ENCODE assay signal across 2 cellular contexts in the genomic region with DNA sequence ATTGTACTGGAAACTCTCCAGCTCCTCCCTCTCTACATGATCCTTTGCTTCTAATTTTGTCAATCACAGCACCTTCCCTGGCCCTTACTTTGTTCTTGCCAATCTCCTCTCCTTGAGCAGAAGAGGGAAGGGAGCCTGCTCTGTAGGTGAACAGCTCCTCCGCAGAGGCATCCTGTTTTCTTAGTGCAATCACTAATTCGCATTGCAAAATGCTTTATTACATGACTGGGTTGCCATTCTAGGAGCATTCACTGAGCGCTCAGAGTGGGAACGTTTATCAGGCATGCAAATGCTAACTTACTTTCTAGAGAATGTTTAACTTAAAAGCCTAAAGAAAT.
TF ChIP-seq lines count a peak whose summit lies in the region.

No MANE protein-coding gene starts in this region.

TF ChIP-seq in HEK293, 187 proteins besides CTCF, POLR2A, EP300 and RAD21:
- TF ChIP-seq ZBTB49 (tag by site-specific recombination; IDR thresholded peaks at IDR 0.05; ENCODE audit: low read depth) (no peak), ZNF26 (tag by site-specific recombination; IDR thresholded peaks at IDR 0.05) (no peak), ZNF654 (tag by site-specific recombination; IDR thresholded peaks at IDR 0.05; ENCODE audit: low read depth) (no peak), ZNF302 (tag by site-specific recombination; IDR thresholded peaks at IDR 0.05; ENCODE audit: low read depth) (no peak)
- TF ChIP-seq, protein P1, sequence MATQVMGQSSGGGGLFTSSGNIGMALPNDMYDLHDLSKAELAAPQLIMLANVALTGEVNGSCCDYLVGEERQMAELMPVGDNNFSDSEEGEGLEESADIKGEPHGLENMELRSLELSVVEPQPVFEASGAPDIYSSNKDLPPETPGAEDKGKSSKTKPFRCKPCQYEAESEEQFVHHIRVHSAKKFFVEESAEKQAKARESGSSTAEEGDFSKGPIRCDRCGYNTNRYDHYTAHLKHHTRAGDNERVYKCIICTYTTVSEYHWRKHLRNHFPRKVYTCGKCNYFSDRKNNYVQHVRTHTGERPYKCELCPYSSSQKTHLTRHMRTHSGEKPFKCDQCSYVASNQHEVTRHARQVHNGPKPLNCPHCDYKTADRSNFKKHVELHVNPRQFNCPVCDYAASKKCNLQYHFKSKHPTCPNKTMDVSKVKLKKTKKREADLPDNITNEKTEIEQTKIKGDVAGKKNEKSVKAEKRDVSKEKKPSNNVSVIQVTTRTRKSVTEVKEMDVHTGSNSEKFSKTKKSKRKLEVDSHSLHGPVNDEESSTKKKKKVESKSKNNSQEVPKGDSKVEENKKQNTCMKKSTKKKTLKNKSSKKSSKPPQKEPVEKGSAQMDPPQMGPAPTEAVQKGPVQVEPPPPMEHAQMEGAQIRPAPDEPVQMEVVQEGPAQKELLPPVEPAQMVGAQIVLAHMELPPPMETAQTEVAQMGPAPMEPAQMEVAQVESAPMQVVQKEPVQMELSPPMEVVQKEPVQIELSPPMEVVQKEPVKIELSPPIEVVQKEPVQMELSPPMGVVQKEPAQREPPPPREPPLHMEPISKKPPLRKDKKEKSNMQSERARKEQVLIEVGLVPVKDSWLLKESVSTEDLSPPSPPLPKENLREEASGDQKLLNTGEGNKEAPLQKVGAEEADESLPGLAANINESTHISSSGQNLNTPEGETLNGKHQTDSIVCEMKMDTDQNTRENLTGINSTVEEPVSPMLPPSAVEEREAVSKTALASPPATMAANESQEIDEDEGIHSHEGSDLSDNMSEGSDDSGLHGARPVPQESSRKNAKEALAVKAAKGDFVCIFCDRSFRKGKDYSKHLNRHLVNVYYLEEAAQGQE (tag by site-specific recombination; IDR thresholded peaks at IDR 0.05) = peak; percentile 62; the same call in 1 of the 2 replicates
- TF ChIP-seq, protein P2, sequence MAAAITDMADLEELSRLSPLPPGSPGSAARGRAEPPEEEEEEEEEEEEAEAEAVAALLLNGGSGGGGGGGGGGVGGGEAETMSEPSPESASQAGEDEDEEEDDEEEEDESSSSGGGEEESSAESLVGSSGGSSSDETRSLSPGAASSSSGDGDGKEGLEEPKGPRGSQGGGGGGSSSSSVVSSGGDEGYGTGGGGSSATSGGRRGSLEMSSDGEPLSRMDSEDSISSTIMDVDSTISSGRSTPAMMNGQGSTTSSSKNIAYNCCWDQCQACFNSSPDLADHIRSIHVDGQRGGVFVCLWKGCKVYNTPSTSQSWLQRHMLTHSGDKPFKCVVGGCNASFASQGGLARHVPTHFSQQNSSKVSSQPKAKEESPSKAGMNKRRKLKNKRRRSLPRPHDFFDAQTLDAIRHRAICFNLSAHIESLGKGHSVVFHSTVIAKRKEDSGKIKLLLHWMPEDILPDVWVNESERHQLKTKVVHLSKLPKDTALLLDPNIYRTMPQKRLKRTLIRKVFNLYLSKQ (tag by site-specific recombination; IDR thresholded peaks at IDR 0.05; ENCODE audit: borderline replicate concordance) = no peak

TF ChIP-seq in HepG2, 621 proteins besides CTCF, POLR2A, EP300 and RAD21:
- TF ChIP-seq ZXDC (CRISPR knock-in tag; IDR thresholded peaks at IDR 0.05) = 0 out of 2 replicates have a peak, but pooled peaks have one; percentile 43
- no peak for TF ChIP-seq ZMYM4 (CRISPR knock-in tag; IDR thresholded peaks at IDR 0.05)
TF ChIP-seq in HepG2: peak in this region for 1.
